ENCODE assay signal across 23 cellular contexts in the genomic region with DNA sequence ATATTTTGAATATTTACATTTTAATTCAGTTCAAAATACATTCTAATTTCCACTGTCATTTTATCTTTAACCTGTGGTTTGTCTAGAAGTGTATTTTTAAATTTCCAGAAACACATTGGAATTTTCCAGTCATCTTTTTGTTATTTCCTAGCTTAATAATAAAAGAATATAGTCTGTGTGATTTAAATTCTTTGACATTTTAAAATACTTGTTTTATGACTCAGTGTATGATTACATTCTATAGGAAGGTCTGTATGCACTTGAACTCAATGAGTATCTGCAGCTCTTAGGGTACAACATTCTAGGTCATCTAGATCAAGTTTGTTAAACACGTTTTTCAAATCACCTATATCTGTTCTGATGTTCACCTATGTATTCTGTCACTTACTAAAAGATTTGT.
DNase-seq lines count a peak whose midpoint lies in the region; ATAC-seq and TF ChIP-seq lines count a peak whose summit lies in the region.
"Had no signal": no experiment of that assay in that cellular context is flagged by ENCODE, and none has a peak within 500 bp of the region (broad histone marks: within the 10 kb centered on the region; RNA-seq: fewer than 3 reads in every experiment).

No MANE protein-coding gene starts in this region.

- H4K20me1 ChIP-seq in OCI-LY3 (ENCODE audit: insufficient read depth, low read length), result no peaks in the 10 kb centered on the region; the same call in 1 of the 2 replicates

- TF ChIP-seq CTCF in OCI-LY3 (IDR thresholded peaks at IDR 0.05; ENCODE audit: low read depth, low read length), result no peak
- no peak for TF ChIP-seq CTCF in epithelial cell of esophagus (IDR thresholded peaks at IDR 0.05; ENCODE audit: insufficient read depth, low read depth, low read length, missing control alignments)
- no peak for TF ChIP-seq CTCF in Calu3 (IDR thresholded peaks at IDR 0.05; ENCODE audit: unreplicated experiment)

- H3K4me3 ChIP-seq in OCI-LY3 (ENCODE audit: low read length) (no peak overlapping the region), epithelial cell of esophagus (ENCODE audit: low read length) (no peak overlapping the region)

- CTCF ChIA-PET in Calu3 (lab: Charles Lee), result interaction anchor here (0.9 kb wide), 1 partner anchor 12 kb away, joined by 3 read pairs; no protein-coding TSS in a partner anchor

- ATAC-seq in GM19452 (IDR thresholded peaks at IDR 0.05; ENCODE audit: unreplicated experiment) (peak; percentile 4), HG02610 (IDR thresholded peaks at IDR 0.05; ENCODE audit: unreplicated experiment) (no peak)
- ATAC-seq: left cardiac atrium had no signal

- H3K36me3 ChIP-seq in OCI-LY3 (replicated peaks; ENCODE audit: low read depth, low read length), result no peaks in the 10 kb centered on the region
- H3K36me3 ChIP-seq: WERI-Rb-1 had no signal

- H3K36me3 Mint-ChIP-seq in Calu3 (ENCODE audit: insufficient read depth, unreplicated experiment), result no peaks in the 10 kb centered on the region
- H3K36me3 Mint-ChIP-seq: brain had no signal

- peak overlapping the region; percentile 48 for H3K4me2 ChIP-seq in OCI-LY3 (ENCODE audit: low read length)

- DNase-seq in A172 (ENCODE audit: low spot score) (peak; percentile 15), epithelial cell of esophagus (ENCODE audit: low read depth) (peak; percentile 30), SHP77 treated with DMSO at 0.1 percent for 48 hours (lab: John Stamatoyannopoulos, UW) (no peak), Calu3 (no peak), DMS 273 (lab: John Stamatoyannopoulos, UW; ENCODE audit: unreplicated experiment) (no peak)
- DNase-seq: activated CD8-positive, alpha-beta memory T cell treated with anti-CD3 and anti-CD28 coated beads, Interleukin-2, amount 50 U/mL, for 48 hours; DMS79; head of caudate nucleus; left cardiac atrium; NCI-H1105; NCI-H510A; NK-92 treated with Interleukin-12 subunit alpha and Interleukin-12 subunit beta, amount 100 ng/mL, for 24 hours; stimulated activated CD4-positive, alpha-beta T cell treated with anti-CD3 and anti-CD28 coated beads, Interleukin-1b, Interleukin-23, amount 100 ng/mL, for 48 hours; stimulated activated naive CD4-positive, alpha-beta T cell treated with Interleukin-2 at 50 U/mL for 16 hours; WERI-Rb-1 had no signal

- no TSS peak for BruUV-seq in Calu3 (replicated peaks; lab: Mats Ljungman, UMichigan)

- H3K9me3 Mint-ChIP-seq in Calu3 (ENCODE audit: low read depth, unreplicated experiment), result no peaks in the 10 kb centered on the region
- H3K9me3 Mint-ChIP-seq: activated T-helper 2 cell treated with anti-CD3 and anti-CD28 coated beads, Interferon-gamma antibody, Interleukin-2, Interleukin-4, amounts not matched to agents 10 μg/mL and 5 μg/mL and 100 μg/mL, durations not matched to agents 14 hours and 24 hours and 36 hours; brain; T-helper 2 cell treated with Interferon-gamma antibody and Interleukin-4, amounts not matched to agents 5 μg/mL and 100 μg/mL, for 36 hours had no signal

- H3K4me1 ChIP-seq in OCI-LY3 (ENCODE audit: low read length), result peaks cover 21% of the 10 kb centered on the region

- no peaks in the 10 kb centered on the region for H3K9me3 ChIP-seq in OCI-LY3 (ENCODE audit: insufficient read depth, low read length)

- no peak overlapping the region for H3K4me3 Mint-ChIP-seq in Calu3 (ENCODE audit: low read depth, unreplicated experiment)
- H3K4me3 Mint-ChIP-seq: B cell; brain; T-helper 2 cell treated with Interferon-gamma antibody and Interleukin-4, amounts not matched to agents 5 μg/mL and 100 μg/mL, for 36 hours had no signal

- H3K27ac ChIP-seq in OCI-LY3 (ENCODE audit: low read length), result no peak overlapping the region
- H3K27ac ChIP-seq: 22Rv1, WERI-Rb-1 had no signal

- H3K27ac Mint-ChIP-seq in Calu3 (ENCODE audit: unreplicated experiment), result no peak overlapping the region
- H3K27ac Mint-ChIP-seq: activated T-helper 2 cell treated with anti-CD3 and anti-CD28 coated beads, Interferon-gamma antibody, Interleukin-2, Interleukin-4, amounts not matched to agents 10 μg/mL and 5 μg/mL and 100 μg/mL, durations not matched to agents 14 hours and 24 hours and 36 hours; B cell; brain; T-helper 2 cell treated with Interferon-gamma antibody and Interleukin-4, amounts not matched to agents 5 μg/mL and 100 μg/mL, for 36 hours had no signal

- H3K79me2 ChIP-seq in OCI-LY3 (ENCODE audit: low read length), result no peaks in the 10 kb centered on the region

- no peak overlapping the region for H2AFZ ChIP-seq in OCI-LY3 (ENCODE audit: low read depth, low read length)

- H3K27me3 Mint-ChIP-seq in Calu3 (ENCODE audit: unreplicated experiment), result peaks cover 15% of the 10 kb centered on the region

- peaks cover 23% of the 10 kb centered on the region for H3K27me3 ChIP-seq in OCI-LY3 (ENCODE audit: low read depth, low read length)

- peaks cover 9% of the 10 kb centered on the region for H3K4me1 Mint-ChIP-seq in Calu3 (ENCODE audit: low read depth, unreplicated experiment)

- no peak overlapping the region for H3K9ac ChIP-seq in OCI-LY3 (ENCODE audit: low read length)

- intact Hi-C loops in Calu3 (cut with micrococcal nuclease; ENCODE audit: unreplicated experiment), result no loop called here

Comparison
In these comparisons a context has a peak if more than half of its experiments do, and no peak if none do; other contexts are left out.
1. DNase-seq: peak in A172 (single experiment) and epithelial cell of esophagus (single experiment); none in SHP77 treated with DMSO at 0.1 percent for 48 hours (single experiment), Calu3 (single experiment) and DMS 273 (single experiment).